8 cellular contexts compared by ENCODE assay signal in genomic region chr10:18140149-18140956, GRCh38. TPM values are rescaled to one million over a fixed set of nuclear protein-coding genes. Genes with fewer than 3 reads are reported as not detected.
DNase-seq lines count a peak whose midpoint lies in the region; ATAC-seq lines count a peak whose summit lies in the region.

CACNB2 (plus strand) TSS chr10:18140424.

- peaks cover 2 to 6% of the 10 kb centered on the region in 2 donors for H3K4me1 ChIP-seq in esophagus (ENCODE audit: control insufficient read depth in 2 of 2, insufficient read depth in 2 of 2, low read length in 1 of 2)

- no peaks in the 10 kb centered on the region for H3K27me3 ChIP-seq in esophagus (ENCODE audit: control insufficient read depth in 1 of 2, insufficient read depth in 2 of 2, low read length in 2 of 2)

- no peaks in the 10 kb centered on the region for H3K36me3 ChIP-seq in esophagus (ENCODE audit: control insufficient read depth in 2 of 2, insufficient read depth in 2 of 2, low read length in 1 of 2)

- H3K4me3 ChIP-seq in esophagus (ENCODE audit: low read depth in 1 of 2, low read length in 2 of 2), result peak within 1 kb of the TSS; percentile 56 to 61

- peak; percentile 18 for DNase-seq in ELF-1 (ENCODE audit: low read depth, low spot score)
- peak; percentile 49 for DNase-seq in NCI-H510A (lab: John Stamatoyannopoulos, UW)
- DNase-seq in midbrain (lab: John Stamatoyannopoulos, UW), result peak; percentile 48
- peak; percentile 77 for DNase-seq in ureter (ENCODE audit: low spot score)
- no peak for DNase-seq in A172 (ENCODE audit: low spot score)

- 1 to 2% methylated on average over 71 to 100 of the region's 100 CpGs for WGBS in esophagus, 2 donors

- peak within 1 kb of the TSS; percentile 82 to 85 for H3K27ac ChIP-seq in esophagus (ENCODE audit: low read depth in 2 of 2, low read length in 1 of 2)

- no peak for ATAC-seq in GM19324 (IDR thresholded peaks at IDR 0.05; ENCODE audit: low FRiP score, unreplicated experiment)
- ATAC-seq in HG03097 (IDR thresholded peaks at IDR 0.05; ENCODE audit: low FRiP score, unreplicated experiment), result no peak

- H3K9me3 ChIP-seq in esophagus (ENCODE audit: control insufficient read depth in 2 of 2, insufficient read depth in 1 of 2, low read depth in 1 of 2, low read length in 1 of 2), result no peaks in the 10 kb centered on the region

RNA-seq across cellular contexts. Expression of gene CACNB2, which starts in this region (rescaled TPM):
- 1 to 10 TPM; 3.8 to 5.1 TPM for polyA plus RNA-seq in esophagus
- total RNA-seq in ureter, result 14.3 TPM
- total RNA-seq in A172 (2014; rRNA removed; shearing (Covaris generic)), result 0.02 TPM in 1 of 2 replicates, not detected in the other

Comparison
In these comparisons a context has a peak if more than half of its experiments do, and no peak if none do; other contexts are left out.
1. RNA of gene CACNB2 (total RNA-seq): 14.3 TPM in ureter (single experiment); 0.02 TPM in A172; every median in the first group is over 10 times any median in the second.